ENCODE assay signal across 8 cellular contexts in genomic region chr5:88268414-88269184, GRCh38. TPM values are rescaled to one million over a fixed set of nuclear protein-coding genes. Genes with fewer than 3 reads are reported as not detected.
DNase-seq lines count a peak whose midpoint lies in the region; ATAC-seq and TF ChIP-seq lines count a peak whose summit lies in the region.

Gene TMEM161B, minus strand, starts transcription at chr5:88268845. Its CDS starts 122 bp downstream, at chr5:88268723.

- POLR2A ChIA-PET in activated CD4-positive, alpha-beta T cell treated with anti-CD3 and anti-CD28 coated beads for 36 hours (lab: Charles Lee): no interaction called here

- H3K9ac ChIP-seq in BLaER1: peak within 1 kb of the TSS; percentile 77

- H3K9me3 Mint-ChIP-seq in activated CD4-positive, alpha-beta T cell treated with anti-CD3 and anti-CD28 coated beads for 36 hours (ENCODE audit: low read depth): no peaks in the 10 kb centered on the region

- CTCF ChIA-PET in activated CD4-positive, alpha-beta T cell treated with anti-CD3 and anti-CD28 coated beads for 36 hours (lab: Charles Lee): no interaction called here

- H3K4me1 ChIP-seq in BLaER1: peaks cover 31% of the 10 kb centered on the region

- H3K27ac ChIP-seq in BLaER1: peak within 1 kb of the TSS; percentile 64
- peak within 1 kb of the TSS; percentile 47 for H3K27ac ChIP-seq in layer of hippocampus (ENCODE audit: low read depth, low read length)

- no peak for TF ChIP-seq CTCF in choroid plexus epithelial cell (conservative IDR thresholded peaks at IDR 0.05; ENCODE audit: low read depth, low read length)

- H3K4me3 Mint-ChIP-seq in activated CD4-positive, alpha-beta T cell treated with anti-CD3 and anti-CD28 coated beads for 36 hours: peak within 1 kb of the TSS; percentile 95

- peak within 1 kb of the TSS; percentile 79 for H3K4me2 ChIP-seq in BLaER1

- intact Hi-C loops in activated CD4-positive, alpha-beta T cell treated with anti-CD3 and anti-CD28 coated beads for 36 hours (cut with DNase I, micrococcal nuclease): loop anchor here (1.0 to 10.0 kb wide), 9 partner anchors 18 to 856 kb away; partner anchors contain the start of gene CCNH (in 2 of the 2)

- ATAC-seq in GM19324 (IDR thresholded peaks at IDR 0.05; ENCODE audit: low FRiP score, unreplicated experiment) (peak; percentile 100), HG03460 (IDR thresholded peaks at IDR 0.05; ENCODE audit: unreplicated experiment) (peak; percentile 99)
- ATAC-seq in activated CD4-positive, alpha-beta T cell treated with anti-CD3 and anti-CD28 coated beads for 36 hours: peak; percentile 98

- H4K20me1 ChIP-seq in BLaER1: 0 out of 2 replicates have a peak, but pooled peaks cover 4% of the 10 kb centered on the region

- H3K9me3 ChIP-seq in BLaER1: peaks cover 22% of the 10 kb centered on the region

- peak within 1 kb of the TSS; percentile 77 for H3K4me3 ChIP-seq in BLaER1
- peak within 1 kb of the TSS; percentile 97 for H3K4me3 ChIP-seq in choroid plexus epithelial cell (ENCODE audit: low read depth, low read length)

- H3K27ac Mint-ChIP-seq in activated CD4-positive, alpha-beta T cell treated with anti-CD3 and anti-CD28 coated beads for 36 hours: peak within 1 kb of the TSS; percentile 96

- H3K27me3 ChIP-seq in BLaER1 (no peaks in the 10 kb centered on the region), layer of hippocampus (ENCODE audit: control insufficient read depth, insufficient read depth, low read length) (no peaks in the 10 kb centered on the region)

- no peaks in the 10 kb centered on the region for H3K27me3 Mint-ChIP-seq in activated CD4-positive, alpha-beta T cell treated with anti-CD3 and anti-CD28 coated beads for 36 hours

- peaks cover 48% of the 10 kb centered on the region for H3K4me1 Mint-ChIP-seq in activated CD4-positive, alpha-beta T cell treated with anti-CD3 and anti-CD28 coated beads for 36 hours

- DNase-seq in NCI-H524 treated with DMSO at 0.1 percent for 48 hours (lab: John Stamatoyannopoulos, UW): peak; percentile 89
- peak; percentile 96 for DNase-seq in activated CD4-positive, alpha-beta T cell treated with anti-CD3 and anti-CD28 coated beads for 36 hours
- DNase-seq in choroid plexus epithelial cell (ENCODE audit: low read depth): peak; percentile 93
- DNase-seq in stimulated activated CD4-positive, alpha-beta T cell treated with anti-CD3 and anti-CD28 coated beads, Interleukin-1b, Interleukin-23, amount 100 ng/mL, for 24 hours (ENCODE audit: low read depth in 4 of 4, low spot score in 1 of 4): peak; percentile 78 to 89 (median 86)

- H3K36me3 ChIP-seq in BLaER1: peaks cover 32% of the 10 kb centered on the region

- peaks cover 55% of the 10 kb centered on the region for H3K36me3 Mint-ChIP-seq in activated CD4-positive, alpha-beta T cell treated with anti-CD3 and anti-CD28 coated beads for 36 hours (ENCODE audit: low read depth)

RNA-seq across cellular contexts. Expression of gene TMEM161B, which starts in this region (rescaled TPM):
- total RNA-seq in activated CD4-positive, alpha-beta T cell treated with anti-CD3 and anti-CD28 coated beads for 36 hours: 10 to 100 TPM; 20.1 to 24.0 TPM

Comparison
In these comparisons a context has a peak if more than half of its experiments do, and no peak if none do; other contexts are left out.
1. Peak in every context shown above with its lines: DNase-seq, ATAC-seq, H3K4me3 ChIP-seq and H3K27ac ChIP-seq.